8 cellular contexts compared by ENCODE assay signal in genomic region chr11:24496728-24497396, GRCh38. TPM values are rescaled to one million over a fixed set of nuclear protein-coding genes. Genes with fewer than 3 reads are reported as not detected.
A peak's percentile ranks its signal among the peaks of the same experiment; 100 is the strongest.
DNase-seq lines count a peak whose midpoint lies in the region; ATAC-seq lines count a peak whose summit lies in the region.

Gene LUZP2, plus strand, starts transcription at chr11:24497053.

- no peak within 1 kb of the TSS for H3K27ac ChIP-seq in trophoblast cell (ENCODE audit: low read depth, low read length)

- no peak for ATAC-seq in GM21737 (IDR thresholded peaks at IDR 0.05; ENCODE audit: unreplicated experiment)

- no CpG with 5 or more reads among the region's 60 CpGs for WGBS in trophoblast cell (ENCODE audit: extremely low coverage, insufficient coverage, insufficient read length)

- peak within 1 kb of the TSS; percentile 94 for H3K4me2 ChIP-seq in trophoblast cell (ENCODE audit: low read length)

- DNase-seq in H7 (peak; percentile 67), SK-N-DZ (ENCODE audit: low spot score) (peak; percentile 78), head of caudate nucleus (peak in 41 of 42 donors; percentile 2 to 68 (median 33)), trophoblast cell (peak; percentile 27 to 48), KG1 (lab: John Stamatoyannopoulos, UW) (no peak), OCI-M2 (lab: John Stamatoyannopoulos, UW; ENCODE audit: unreplicated experiment) (no peak)
- DNase-seq in activated effector memory CD4-positive, alpha-beta T cell treated with anti-CD3 and anti-CD28 coated beads, Interleukin-2, amount 50 U/mL, for 16 hours, result no peak

- H3K18ac ChIP-seq in trophoblast cell (ENCODE audit: low read length), result no peak within 1 kb of the TSS

- no peak within 1 kb of the TSS for H2BK120ac ChIP-seq in trophoblast cell (ENCODE audit: insufficient read depth, low read length, poor library complexity)

- H4K91ac ChIP-seq in trophoblast cell (ENCODE audit: low read depth, low read length), result no peak within 1 kb of the TSS

- intact Hi-C loops in head of caudate nucleus (cut with DNase I), result no loop called here

- H2AK5ac ChIP-seq in trophoblast cell (ENCODE audit: low read length), result no peak within 1 kb of the TSS

- H3K23ac ChIP-seq in trophoblast cell (ENCODE audit: low read length), result no peak within 1 kb of the TSS

- H3K36me3 ChIP-seq in H7 (replicated peaks; ENCODE audit: control insufficient read depth, insufficient read depth, low read length) (no peaks in the 10 kb centered on the region), trophoblast cell (ENCODE audit: control insufficient read depth in 1 of 2, insufficient read depth in 2 of 2, low read length in 2 of 2) (no peaks in the 10 kb centered on the region)

- no peak within 1 kb of the TSS for H4K8ac ChIP-seq in trophoblast cell (ENCODE audit: low read depth, low read length)

- H3K79me2 ChIP-seq in trophoblast cell (ENCODE audit: control insufficient read depth, insufficient read depth, low read length, poor library complexity), result no peaks in the 10 kb centered on the region

- peak within 1 kb of the TSS; percentile 48 for H2AFZ ChIP-seq in trophoblast cell (ENCODE audit: insufficient read depth, low read length, poor library complexity)

- no peak within 1 kb of the TSS for H3K4ac ChIP-seq in trophoblast cell (ENCODE audit: low read depth, low read length)

- H3K9ac ChIP-seq in trophoblast cell (ENCODE audit: low read length), result peak within 1 kb of the TSS; percentile 59

- H3K27me3 ChIP-seq in H7 (ENCODE audit: control insufficient read depth, insufficient read depth, low read length) (peaks cover 33% of the 10 kb centered on the region), trophoblast cell (ENCODE audit: insufficient read depth, low read length) (peaks cover 3% of the 10 kb centered on the region)

- no peak within 1 kb of the TSS for H3K14ac ChIP-seq in trophoblast cell (ENCODE audit: low read length)

- H3K4me1 ChIP-seq in trophoblast cell (ENCODE audit: control insufficient read depth in 1 of 2, insufficient read depth in 2 of 2, low read length in 2 of 2), result peaks cover 0 to 4% of the 10 kb centered on the region in 2 experiments

- H3K9me3 ChIP-seq in trophoblast cell (ENCODE audit: insufficient read depth, low read depth, low read length), result no peaks in the 10 kb centered on the region

- peak within 1 kb of the TSS; percentile 61 for H3K4me3 ChIP-seq in H7 (ENCODE audit: insufficient read depth, low read depth, low read length)
- H3K4me3 ChIP-seq in trophoblast cell (ENCODE audit: low read depth, low read length), result peak within 1 kb of the TSS; percentile 73

- no peak within 1 kb of the TSS for H2BK5ac ChIP-seq in trophoblast cell (ENCODE audit: low read depth, low read length, poor library complexity)

- no peak within 1 kb of the TSS for H4K12ac ChIP-seq in trophoblast cell (ENCODE audit: low read depth, low read length)

- H2BK12ac ChIP-seq in trophoblast cell (ENCODE audit: low read length), result no peak within 1 kb of the TSS

- no peaks in the 10 kb centered on the region for H3K79me1 ChIP-seq in trophoblast cell (ENCODE audit: low read length)

RNA-seq across cellular contexts. Expression of gene LUZP2, which starts in this region (rescaled TPM):
- 0.07 and 0.18 TPM in 2 replicates for total RNA-seq in H7 (2014; rRNA removed; shearing (Covaris generic))
- polyA plus RNA-seq in SK-N-DZ (2014; cell fraction: cytosol; rRNA removed), result 1.1 and 1.2 TPM in 2 replicates
- 1.0 and 4.0 TPM in 2 replicates for polyA plus RNA-seq in SK-N-DZ (2014; cell fraction: nucleus; rRNA removed)
- 0.83 and 1.1 TPM in 2 replicates for polyA plus RNA-seq in trophoblast cell (2013)

Comparison
In these comparisons a context has a peak if more than half of its experiments do, and no peak if none do; other contexts are left out.
1. Peak in DNase-seq and H3K4me3 ChIP-seq in H7; RNA of the gene not detected or under 1 TPM.
2. DNase-seq: peak in SK-N-DZ (single experiment), head of caudate nucleus (41 of 42) and trophoblast cell (2 of 2); none in activated effector memory CD4-positive, alpha-beta T cell treated with anti-CD3 and anti-CD28 coated beads, Interleukin-2, amount 50 U/mL, for 16 hours (single experiment), KG1 (single experiment) and OCI-M2 (single experiment).